In genomic region chr7:152048051-152048450, GRCh38 we compare ENCODE assay signal across 18 cellular contexts.
"Had no signal": no experiment of that assay in that cellular context is flagged by ENCODE, and none has a peak within 500 bp of the region (broad histone marks: within the 10 kb centered on the region; RNA-seq: fewer than 3 reads in every experiment).

No MANE protein-coding gene starts in this region.

- H3K36me3 ChIP-seq: neutrophil, ovary, pancreas, prostate gland, right atrium auricular region, sigmoid colon, spleen had no signal

- H3K27ac ChIP-seq: neural progenitor cell, neutrophil, ovary, pancreas, parathyroid adenoma, prostate gland, psoas muscle, right atrium auricular region, right lobe of liver, sigmoid colon, skin epidermis, spleen had no signal

- H3K4me3 ChIP-seq: neural progenitor cell, ovary, pancreas, prostate gland, psoas muscle, right atrium auricular region, right lobe of liver, sigmoid colon, skin epidermis, smooth muscle cell, spleen had no signal

- H3K9me3 ChIP-seq: neutrophil, ovary, pancreas, prostate gland had no signal

- H3K4me1 ChIP-seq: pancreas, parathyroid adenoma, prostate gland, right lobe of liver, spleen had no signal

- ATAC-seq: naive thymus-derived CD8-positive, alpha-beta T cell; natural killer cell; natural killer cell treated with Interleukin-12 subunit alpha and Interleukin-12 subunit beta and Interleukin-15 and Interleukin-18, amount 100 ng/mL, for 72 hours; pancreas; psoas muscle; right cardiac atrium; right lobe of liver; sciatic nerve had no signal
